ENCODE assay signal across 21 cellular contexts in the genomic region with DNA sequence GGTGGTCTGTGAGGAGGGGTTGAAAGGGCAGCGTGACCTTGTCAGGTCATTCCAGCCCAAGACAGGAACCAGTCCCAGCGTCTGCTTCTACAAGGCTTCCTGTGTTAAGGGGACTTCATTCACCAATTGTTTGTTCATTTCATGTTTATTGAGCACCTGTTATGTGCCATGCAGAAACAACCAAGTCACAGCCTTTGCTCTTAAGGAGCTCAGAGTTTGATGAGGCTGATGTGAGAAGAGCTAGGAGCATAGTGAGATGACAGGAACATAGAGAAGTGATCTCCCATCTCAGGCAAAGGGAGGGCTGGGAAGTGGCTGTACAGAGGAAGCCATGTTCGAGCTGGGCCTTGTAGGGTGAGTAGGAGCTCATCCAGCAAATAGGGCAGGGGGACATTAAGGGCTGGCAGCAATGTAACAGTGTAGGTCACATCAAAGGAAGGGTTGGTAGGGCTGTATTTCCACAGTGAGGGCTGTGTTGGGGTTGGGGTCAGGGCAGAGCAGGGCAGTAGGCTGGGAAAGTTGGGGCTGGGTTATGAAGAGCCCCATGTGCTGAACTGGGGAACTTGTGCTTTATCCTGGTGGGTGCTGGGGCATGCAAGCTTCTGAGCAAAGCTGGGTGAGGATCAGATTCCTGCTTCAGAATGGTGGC.
DNase-seq lines count a peak whose midpoint lies in the region; ATAC-seq and TF ChIP-seq lines count a peak whose summit lies in the region.
"Had no signal": no experiment of that assay in that cellular context is flagged by ENCODE, and none has a peak within 500 bp of the region (broad histone marks: within the 10 kb centered on the region; RNA-seq: fewer than 3 reads in every experiment).

No MANE protein-coding gene starts in this region.

- intact Hi-C loops in activated CD8-positive, alpha-beta T cell treated with anti-CD3 and anti-CD28 coated beads for 36 hours (cut with micrococcal nuclease) = no loop called here

- H2BK5ac ChIP-seq in mesendoderm (ENCODE audit: low read length) = no peak overlapping the region

- peak overlapping the region; percentile 80 for H3K23ac ChIP-seq in mesendoderm (ENCODE audit: low read length)

- no peaks in the 10 kb centered on the region for H3K79me1 ChIP-seq in mesendoderm (ENCODE audit: low read length)

- H4K8ac ChIP-seq in mesendoderm (ENCODE audit: low read depth, low read length) = no peak overlapping the region

- H3K4me1 Mint-ChIP-seq in activated CD8-positive, alpha-beta T cell treated with anti-CD3 and anti-CD28 coated beads for 36 hours (ENCODE audit: low read depth) = peaks cover 10% of the 10 kb centered on the region

- DNase-seq in SK-N-SH (no peak), RWPE2 (ENCODE audit: low spot score) (no peak), mesendoderm (no peak), kidney glomerular epithelial cell (lab: John Stamatoyannopoulos, UW) (no peak), NCI-H1694 treated with DMSO at 0.1 percent for 48 hours (lab: John Stamatoyannopoulos, UW) (no peak)
- DNase-seq in activated CD8-positive, alpha-beta T cell treated with anti-CD3 and anti-CD28 coated beads for 36 hours = no peak
- DNase-seq: activated CD4-positive, alpha-beta T cell treated with anti-CD3 and anti-CD28 coated beads, Interleukin-2, amount 10 ng/mL, durations not matched to agents 7 days and 5 days; activated CD8-positive, alpha-beta memory T cell treated with anti-CD3 and anti-CD28 coated beads, Interleukin-2, amount 50 U/mL, for 4 hours; activated effector memory CD4-positive, alpha-beta T cell treated with anti-CD3 and anti-CD28 coated beads, Interleukin-2, amount 50 U/mL, for 16 hours; GM23248; KBM-7; mammary epithelial cell; NCI-H146; retina; substantia nigra; SW 1271 had no signal

- no peaks in the 10 kb centered on the region for H3K9me3 Mint-ChIP-seq in activated CD8-positive, alpha-beta T cell treated with anti-CD3 and anti-CD28 coated beads for 36 hours
- H3K9me3 Mint-ChIP-seq: activated CD4-positive, alpha-beta T cell treated with anti-CD3 and anti-CD28 coated beads, Interleukin-2, amount 10 ng/mL, durations not matched to agents 7 days and 5 days had no signal

- no peak overlapping the region for H4K5ac ChIP-seq in mesendoderm (ENCODE audit: low read length)

- WGBS in SK-N-SH (ENCODE audit: low lambda C conversion rate) = 86% methylated on average over 3 of the region's 3 CpGs
- WGBS in mesendoderm (ENCODE audit: extremely low coverage, insufficient coverage, low lambda C conversion rate) = no CpG with 5 or more reads among the region's 3 CpGs

- no peak overlapping the region for H3K4ac ChIP-seq in mesendoderm (ENCODE audit: low read depth, low read length)

- H3K9me3 ChIP-seq in SK-N-SH = no peaks in the 10 kb centered on the region
- no peaks in the 10 kb centered on the region for H3K9me3 ChIP-seq in RWPE2 (ENCODE audit: severe bottlenecking)
- H3K9me3 ChIP-seq in parathyroid adenoma (ENCODE audit: control insufficient read depth, low read length) = no peaks in the 10 kb centered on the region
- H3K9me3 ChIP-seq: neutrophil had no signal

- H3K56ac ChIP-seq in mesendoderm (ENCODE audit: low read length) = peak overlapping the region; percentile 56

- no peak overlapping the region for H2AFZ ChIP-seq in SK-N-SH (ENCODE audit: low read depth)
- H2AFZ ChIP-seq in parathyroid adenoma = no peak overlapping the region
- H2AFZ ChIP-seq: GM23248 had no signal

- no peak overlapping the region for H2BK120ac ChIP-seq in mesendoderm (ENCODE audit: low read depth, low read length)

- H3F3A ChIP-seq in SK-N-SH (replicated peaks; ENCODE audit: insufficient read depth) = peaks cover 24% of the 10 kb centered on the region

- H3K79me2 ChIP-seq in SK-N-SH (ENCODE audit: insufficient read depth) (no peaks in the 10 kb centered on the region), mesendoderm (ENCODE audit: control insufficient read depth, insufficient read depth, low read length) (no peaks in the 10 kb centered on the region), parathyroid adenoma (no peaks in the 10 kb centered on the region)

- H3K36me3 ChIP-seq in SK-N-SH (replicated peaks in 1 of 2; ENCODE audit: control insufficient read depth in 1 of 2, insufficient read depth in 2 of 2, low read length in 1 of 2) (peaks cover 13 to 27% of the 10 kb centered on the region in 2 experiments), RWPE2 (ENCODE audit: low read depth) (peaks cover 40% of the 10 kb centered on the region), mesendoderm (ENCODE audit: control insufficient read depth, insufficient read depth, low read length) (no peaks in the 10 kb centered on the region), parathyroid adenoma (ENCODE audit: control insufficient read depth, insufficient read depth, low read length) (no peaks in the 10 kb centered on the region)
- H3K36me3 ChIP-seq: neutrophil had no signal

- no peak for TF ChIP-seq EP300 in SK-N-SH (IDR thresholded peaks at IDR 0.05; ENCODE audit: borderline replicate concordance in 1 of 2, low read depth in 1 of 2, low read length in 1 of 2)

- no peak overlapping the region for H3K27ac Mint-ChIP-seq in activated CD8-positive, alpha-beta T cell treated with anti-CD3 and anti-CD28 coated beads for 36 hours
- H3K27ac Mint-ChIP-seq: activated CD4-positive, alpha-beta T cell treated with anti-CD3 and anti-CD28 coated beads, Interleukin-2, amount 10 ng/mL, durations not matched to agents 7 days and 5 days had no signal

- no peak for TF ChIP-seq CTCF in SK-N-SH (IDR thresholded peaks at IDR 0.05)
- no peak for TF ChIP-seq CTCF in RWPE2 (IDR thresholded peaks at IDR 0.05; ENCODE audit: poor library complexity, severe bottlenecking)
- TF ChIP-seq CTCF in parathyroid adenoma (IDR thresholded peaks at IDR 0.05) = no peak
- TF ChIP-seq CTCF in activated CD8-positive, alpha-beta T cell treated with anti-CD3 and anti-CD28 coated beads for 36 hours (IDR thresholded peaks at IDR 0.05) = no peak

- H3K9ac ChIP-seq in SK-N-SH = no peak overlapping the region
- no peak overlapping the region for H3K9ac ChIP-seq in mesendoderm (ENCODE audit: low read length)
- no peak overlapping the region for H3K9ac ChIP-seq in parathyroid adenoma
- H3K9ac ChIP-seq: GM23248 had no signal

- no peak overlapping the region for H2AK5ac ChIP-seq in mesendoderm (ENCODE audit: low read length)

- POLR2A ChIA-PET in SK-N-SH (lab: Yijun Ruan, JAX) = no interaction called here
- POLR2A ChIA-PET in activated CD8-positive, alpha-beta T cell treated with anti-CD3 and anti-CD28 coated beads for 36 hours (lab: Charles Lee) = interaction anchor here (0.6 kb wide), 1 partner anchor 46 kb away, joined by 3 read pairs; no protein-coding TSS in a partner anchor

- H3K4me2 ChIP-seq in SK-N-SH = no peak overlapping the region
- no peak overlapping the region for H3K4me2 ChIP-seq in mesendoderm (ENCODE audit: low read length)
- no peak overlapping the region for H3K4me2 ChIP-seq in parathyroid adenoma (ENCODE audit: low read length)

- CTCF ChIA-PET in SK-N-SH (lab: Yijun Ruan, JAX) = interaction anchor here (1.0 to 4.3 kb wide), 17 partner anchors 12 to 162 kb away, joined by 3 to 111 read pairs (median 14); no protein-coding TSS in a partner anchor
- CTCF ChIA-PET in activated CD8-positive, alpha-beta T cell treated with anti-CD3 and anti-CD28 coated beads for 36 hours (lab: Charles Lee) = interaction anchor here (0.8 to 2.8 kb wide), 8 partner anchors 17 to 159 kb away, joined by 3 to 13 read pairs (median 5); no protein-coding TSS in a partner anchor

- H3K27me3 ChIP-seq in SK-N-SH (ENCODE audit: insufficient read depth) (no peaks in the 10 kb centered on the region), RWPE2 (ENCODE audit: insufficient read depth, poor library complexity, severe bottlenecking) (no peaks in the 10 kb centered on the region), mesendoderm (ENCODE audit: insufficient read depth, low read length, poor library complexity) (no peaks in the 10 kb centered on the region), parathyroid adenoma (ENCODE audit: control insufficient read depth, insufficient read depth, low read length) (no peaks in the 10 kb centered on the region)

- H3K4me3 ChIP-seq in SK-N-SH (ENCODE audit: low read depth in 2 of 2, low read length in 1 of 2) (no peak overlapping the region), RWPE2 (ENCODE audit: severe bottlenecking) (no peak overlapping the region), mesendoderm (ENCODE audit: low read length) (no peak overlapping the region), parathyroid adenoma (ENCODE audit: low read depth, low read length) (no peak overlapping the region)
- H3K4me3 ChIP-seq: GM23248 had no signal

- no peak for TF ChIP-seq RAD21 in SK-N-SH (IDR thresholded peaks at IDR 0.05; ENCODE audit: low read length)

- H3K27me3 Mint-ChIP-seq in activated CD8-positive, alpha-beta T cell treated with anti-CD3 and anti-CD28 coated beads for 36 hours = peaks cover 30% of the 10 kb centered on the region

- no peak overlapping the region for H2BK15ac ChIP-seq in mesendoderm (replicated peaks; ENCODE audit: low read depth)

- H3K18ac ChIP-seq in mesendoderm (ENCODE audit: low read length) = no peak overlapping the region

- no peaks in the 10 kb centered on the region for H3K36me3 Mint-ChIP-seq in activated CD8-positive, alpha-beta T cell treated with anti-CD3 and anti-CD28 coated beads for 36 hours (ENCODE audit: low read depth)

- no peaks in the 10 kb centered on the region for H3K9me2 ChIP-seq in SK-N-SH

- ATAC-seq in SK-N-SH treated with all-trans-retinoic acid at 6 μM for 48 hours (no peak), RWPE2 (ENCODE audit: low read depth) (no peak)
- no peak for ATAC-seq in activated CD8-positive, alpha-beta T cell treated with anti-CD3 and anti-CD28 coated beads for 36 hours
- ATAC-seq: Right ventricle myocardium inferior had no signal

- peaks cover 19% of the 10 kb centered on the region for H4K20me1 ChIP-seq in SK-N-SH (ENCODE audit: insufficient read depth)

- H3K4me1 ChIP-seq in SK-N-SH (ENCODE audit: control insufficient read depth in 1 of 2, insufficient read depth in 2 of 2, low read depth in 1 of 2, low read length in 1 of 2) (peaks cover 13 to 14% of the 10 kb centered on the region in 2 experiments; a peak in 2 of 4 replicates), RWPE2 (ENCODE audit: insufficient read depth, poor library complexity, severe bottlenecking) (no peaks in the 10 kb centered on the region), mesendoderm (ENCODE audit: control insufficient read depth, low read depth, low read length) (peaks cover 2% of the 10 kb centered on the region), parathyroid adenoma (peaks cover 7% of the 10 kb centered on the region)

- H3K27ac ChIP-seq in SK-N-SH (ENCODE audit: low read depth in 2 of 2, low read length in 1 of 2) = no peak overlapping the region
- H3K27ac ChIP-seq in RWPE2 (ENCODE audit: poor library complexity, severe bottlenecking) = peak overlapping the region; percentile 15
- H3K27ac ChIP-seq in mesendoderm (ENCODE audit: low read depth, low read length) = no peak overlapping the region
- H3K27ac ChIP-seq in parathyroid adenoma = peak overlapping the region; percentile 30
- H3K27ac ChIP-seq: 22Rv1, GM23248, neutrophil had no signal

- no peak overlapping the region for H3K4me3 Mint-ChIP-seq in activated CD8-positive, alpha-beta T cell treated with anti-CD3 and anti-CD28 coated beads for 36 hours
- H3K4me3 Mint-ChIP-seq: activated CD4-positive, alpha-beta T cell treated with anti-CD3 and anti-CD28 coated beads, Interleukin-2, amount 10 ng/mL, durations not matched to agents 7 days and 5 days had no signal

TF ChIP-seq in SK-N-SH, 30 proteins besides CTCF, POLR2A, EP300 and RAD21 (continues in another document):
- no peak for TF ChIP-seq FOSL2 (IDR thresholded peaks at IDR 0.05; ENCODE audit: borderline replicate concordance, low read depth)

Comparison
In these comparisons a context has a peak if more than half of its experiments do, and no peak if none do; other contexts are left out.
1. H3K27ac ChIP-seq: peak in RWPE2 (single experiment) and parathyroid adenoma (single experiment); none in SK-N-SH (0 of 2) and mesendoderm (single experiment).